ENCODE assay signal across 9 cellular contexts in the genomic region with DNA sequence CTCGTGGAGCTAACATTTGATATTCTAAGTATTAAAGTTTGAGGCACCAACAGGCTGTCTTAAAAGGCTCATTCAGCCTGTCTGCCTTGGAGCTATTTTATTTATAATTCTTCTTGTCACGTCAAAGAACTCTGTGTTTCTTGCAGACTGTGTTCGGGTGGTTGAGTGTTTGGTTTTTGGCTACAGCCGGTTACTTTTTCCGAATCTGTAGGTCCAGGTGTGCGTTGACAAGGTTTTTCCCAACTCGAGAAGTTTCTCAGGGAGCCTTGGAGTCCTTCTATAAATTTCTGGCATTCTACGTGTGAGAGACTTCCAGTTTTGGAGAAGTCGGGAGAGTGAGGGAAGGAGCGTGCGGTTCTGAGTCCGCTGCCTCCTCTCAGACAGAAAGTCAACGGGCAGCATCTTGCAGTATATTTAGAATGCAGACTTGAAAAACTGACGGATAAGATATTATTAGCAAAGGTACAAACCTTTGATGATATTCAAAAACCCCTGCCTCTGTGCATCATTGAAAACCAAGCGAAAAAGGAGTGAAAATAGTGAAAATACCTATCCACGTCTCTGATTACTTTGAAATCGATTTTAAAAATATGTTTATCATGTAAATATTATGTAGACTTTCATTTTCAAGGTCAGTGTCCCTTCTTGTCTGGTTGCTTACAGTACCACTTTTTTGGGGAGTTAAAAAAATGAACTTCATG.
A peak's percentile ranks its signal among the peaks of the same experiment; 100 is the strongest.
DNase-seq lines count a peak whose midpoint lies in the region; ATAC-seq, FAIRE-seq and TF ChIP-seq lines count a peak whose summit lies in the region.
"Had no signal": no experiment of that assay in that cellular context is flagged by ENCODE, and none has a peak within 500 bp of the region (broad histone marks: within the 10 kb centered on the region; RNA-seq: fewer than 3 reads in every experiment).

No MANE protein-coding gene starts in this region.

- TF ChIP-seq EP300 in HepG2 (IDR thresholded peaks at IDR 0.05; ENCODE audit: low read depth in 2 of 2, low read length in 2 of 2), result no peak
- no peak for TF ChIP-seq EP300 in HepG2 (CRISPR knock-in tag; IDR thresholded peaks at IDR 0.05; ENCODE audit: borderline replicate concordance)

- H3K27me3 Mint-ChIP-seq in dendritic cell treated with granulocyte-macrophage colony-stimulating factor and Interleukin-4, amounts not matched to agents 40 ng/mL and 50 ng/mL, for 4 days, result no peaks in the 10 kb centered on the region

- no peaks in the 10 kb centered on the region for H3K79me2 ChIP-seq in HepG2 (ENCODE audit: insufficient read depth, low read length)

- 75% methylated on average over 17 of the region's 17 CpGs for WGBS in liver
- WGBS in HepG2 (ENCODE audit: low lambda C conversion rate), result 34% methylated on average over 17 of the region's 17 CpGs
- 16 to 17% methylated on average over 17 of the region's 17 CpGs for WGBS in aorta, 2 donors

- no TSS peak for BruUV-seq in HepG2 (replicated peaks; lab: Mats Ljungman, UMichigan)

- H3K9ac ChIP-seq in liver (ENCODE audit: low read depth in 1 of 2, low read length in 2 of 2) (peak overlapping the region in 1 of 2 donors; percentile 19), HepG2 (ENCODE audit: insufficient read depth, low read depth, low read length) (no peak overlapping the region), mucosa of rectum (ENCODE audit: low read depth in 1 of 2, low read length in 2 of 2) (peak overlapping the region; percentile 29 to 50)

- no peaks in the 10 kb centered on the region for H3K36me3 ChIP-seq in liver (ENCODE audit: control insufficient read depth in 4 of 4, insufficient read depth in 3 of 4, low read depth in 1 of 4, low read length in 3 of 4)
- no peaks in the 10 kb centered on the region for H3K36me3 ChIP-seq in HepG2 (replicated peaks in 1 of 2; ENCODE audit: control insufficient read depth in 1 of 2, insufficient read depth in 2 of 2, low read length in 2 of 2)
- no peaks in the 10 kb centered on the region for H3K36me3 ChIP-seq in mucosa of rectum (ENCODE audit: control insufficient read depth in 2 of 2, insufficient read depth in 2 of 2, low read length in 2 of 2)
- H3K36me3 ChIP-seq in aorta (ENCODE audit: control insufficient read depth in 1 of 2, insufficient read depth in 2 of 2, low read length in 1 of 2), result no peaks in the 10 kb centered on the region

- TF ChIP-seq RAD21 in liver (IDR thresholded peaks at IDR 0.05), result no peak
- TF ChIP-seq RAD21 in HepG2 (CRISPR knock-in tag; IDR thresholded peaks at IDR 0.05), result no peak

- peaks cover 2 to 47% (median 31%) of the 10 kb centered on the region in 4 donors for H3K4me1 ChIP-seq in liver (ENCODE audit: control insufficient read depth in 4 of 4, insufficient read depth in 4 of 4, low read length in 3 of 4)
- H3K4me1 ChIP-seq in HepG2 (ENCODE audit: insufficient read depth, low read length), result 0 out of 2 replicates have a peak, but pooled peaks cover 6% of the 10 kb centered on the region
- H3K4me1 ChIP-seq in mucosa of rectum (ENCODE audit: control insufficient read depth in 2 of 2, insufficient read depth in 2 of 2, low read length in 2 of 2), result peaks cover 44 to 50% of the 10 kb centered on the region in 2 donors
- peaks cover 3% of the 10 kb centered on the region in 2 donors for H3K4me1 ChIP-seq in aorta (ENCODE audit: control insufficient read depth in 1 of 2, insufficient read depth in 2 of 2, low read length in 2 of 2)

- H3K27me3 ChIP-seq in liver (ENCODE audit: control insufficient read depth in 4 of 4, insufficient read depth in 4 of 4, low read length in 3 of 4) (no peaks in the 10 kb centered on the region), HepG2 (ENCODE audit: control insufficient read depth in 1 of 2, insufficient read depth in 2 of 2, low read length in 2 of 2) (peaks cover 9 to 92% of the 10 kb centered on the region in 2 experiments), mucosa of rectum (ENCODE audit: control insufficient read depth in 2 of 2, insufficient read depth in 2 of 2, low read length in 2 of 2) (no peaks in the 10 kb centered on the region), aorta (ENCODE audit: control insufficient read depth in 1 of 2, insufficient read depth in 2 of 2, low read length in 1 of 2) (no peaks in the 10 kb centered on the region)

- intact Hi-C loops in HepG2 (cut with micrococcal nuclease; ENCODE audit: unreplicated experiment) (no loop called here), aorta (cut with DNase I) (no loop called here)
- intact Hi-C loops in dendritic cell treated with granulocyte-macrophage colony-stimulating factor and Interleukin-4, amounts not matched to agents 40 ng/mL and 50 ng/mL, for 4 days (cut with micrococcal nuclease), result no loop called here

- H2AFZ ChIP-seq in HepG2 (ENCODE audit: low read length), result no peak overlapping the region

- H3K4me1 Mint-ChIP-seq in dendritic cell treated with granulocyte-macrophage colony-stimulating factor and Interleukin-4, amounts not matched to agents 40 ng/mL and 50 ng/mL, for 4 days (ENCODE audit: low read depth), result peaks cover 58% of the 10 kb centered on the region

- peak overlapping the region; percentile 3 to 36 for H3K27ac ChIP-seq in liver (ENCODE audit: low read depth in 1 of 2, low read length in 2 of 2)
- H3K27ac ChIP-seq in HepG2 (ENCODE audit: extremely low read length, insufficient read depth, low read length), result no peak overlapping the region
- peak overlapping the region; percentile 44 to 100 for H3K27ac ChIP-seq in mucosa of rectum (ENCODE audit: low read depth in 2 of 2, low read length in 2 of 2)
- peak overlapping the region; percentile 58 to 92 for H3K27ac ChIP-seq in aorta (ENCODE audit: low read depth in 1 of 2, low read length in 2 of 2)

- no peaks in the 10 kb centered on the region for H3K9me3 Mint-ChIP-seq in dendritic cell treated with granulocyte-macrophage colony-stimulating factor and Interleukin-4, amounts not matched to agents 40 ng/mL and 50 ng/mL, for 4 days
- H3K9me3 Mint-ChIP-seq: activated T-helper 1 cell treated with anti-CD3 and anti-CD28 coated beads, Interleukin-12 subunit alpha, Interleukin-12 subunit beta, Interleukin-2, Interleukin-4 antibody, amounts not matched to agents 30 ng/mL and 10 ng/mL and 1 ng/mL, durations not matched to agents 14 hours and 24 hours and 36 hours had no signal

- no peak for TF ChIP-seq POLR2A in HepG2 (IDR thresholded peaks at IDR 0.05; ENCODE audit: insufficient read depth in 1 of 2, low read depth in 2 of 2, low read length in 2 of 2)

- DNase-seq in HepG2 (ENCODE audit: low spot score) (no peak), aorta (peak; percentile 30 to 39), NCI-H1092 treated with DMSO at 0.1 percent for 48 hours (lab: John Stamatoyannopoulos, UW) (no peak)

- POLR2A ChIA-PET in HepG2 (lab: Yijun Ruan, JAX), result no interaction called here

- peaks cover 4% of the 10 kb centered on the region; the same call in 1 of the 2 replicates for H4K20me1 ChIP-seq in HepG2 (ENCODE audit: insufficient read depth, low read length)

- in situ Hi-C loops in HepG2 (cut with HindIII; ENCODE audit: extremely low pct_ligation_motif_present, low pct_unique_long_range_greater_than_20kb), result no loop called here

- H3K4me2 ChIP-seq in HepG2 (ENCODE audit: low read depth, low read length), result no peak overlapping the region

- H3K4me3 ChIP-seq in liver (ENCODE audit: low read depth in 1 of 3, low read length in 3 of 3) (no peak overlapping the region), HepG2 (replicated peaks in 1 of 3; ENCODE audit: insufficient read depth in 1 of 3, low read depth in 2 of 3, low read length in 3 of 3) (no peak overlapping the region), mucosa of rectum (ENCODE audit: low read length in 2 of 2) (peak overlapping the region in 1 of 2 donors; percentile 51), aorta (ENCODE audit: low read length in 2 of 2) (peak overlapping the region; percentile 28 to 36)

- peak overlapping the region; percentile 21 for H3K27ac Mint-ChIP-seq in dendritic cell treated with granulocyte-macrophage colony-stimulating factor and Interleukin-4, amounts not matched to agents 40 ng/mL and 50 ng/mL, for 4 days
- H3K27ac Mint-ChIP-seq: activated T-helper 1 cell treated with anti-CD3 and anti-CD28 coated beads, Interleukin-12 subunit alpha, Interleukin-12 subunit beta, Interleukin-2, Interleukin-4 antibody, amounts not matched to agents 30 ng/mL and 10 ng/mL and 1 ng/mL, durations not matched to agents 14 hours and 24 hours and 36 hours had no signal

- no peak for TF ChIP-seq CTCF in liver (IDR thresholded peaks at IDR 0.05; ENCODE audit: low read depth, low read length, missing input control)
- no peak for TF ChIP-seq CTCF in HepG2 (CRISPR knock-in tag; IDR thresholded peaks at IDR 0.05)

- CTCF ChIA-PET in HepG2 (lab: Yijun Ruan, JAX; ENCODE audit: low intra/inter-chr PET ratio, low total read pairs), result no interaction called here

- H3K9me3 ChIP-seq in liver (ENCODE audit: control insufficient read depth in 4 of 4, low read length in 3 of 4), result no peaks in the 10 kb centered on the region
- H3K9me3 ChIP-seq in HepG2 (ENCODE audit: low read length), result no peaks in the 10 kb centered on the region
- H3K9me3 ChIP-seq in mucosa of rectum (ENCODE audit: control insufficient read depth in 2 of 2, low read length in 2 of 2), result no peaks in the 10 kb centered on the region
- H3K9me3 ChIP-seq in aorta (ENCODE audit: control insufficient read depth, low read length), result no peaks in the 10 kb centered on the region

- FAIRE-seq in HepG2 (lab: Jason Lieb, UNC), result no peak

- peaks cover 43% of the 10 kb centered on the region for H3K36me3 Mint-ChIP-seq in dendritic cell treated with granulocyte-macrophage colony-stimulating factor and Interleukin-4, amounts not matched to agents 40 ng/mL and 50 ng/mL, for 4 days (ENCODE audit: low read depth)

- ATAC-seq in HepG2 (no peak), aorta (ENCODE audit: low FRiP score) (no peak), GM21447 (IDR thresholded peaks at IDR 0.05; ENCODE audit: unreplicated experiment) (no peak), HG03520 (IDR thresholded peaks at IDR 0.05; ENCODE audit: unreplicated experiment) (no peak)

- no peak overlapping the region for H3K4me3 Mint-ChIP-seq in dendritic cell treated with granulocyte-macrophage colony-stimulating factor and Interleukin-4, amounts not matched to agents 40 ng/mL and 50 ng/mL, for 4 days
- H3K4me3 Mint-ChIP-seq: activated T-helper 1 cell treated with anti-CD3 and anti-CD28 coated beads, Interleukin-12 subunit alpha, Interleukin-12 subunit beta, Interleukin-2, Interleukin-4 antibody, amounts not matched to agents 30 ng/mL and 10 ng/mL and 1 ng/mL, durations not matched to agents 14 hours and 24 hours and 36 hours had no signal

TF ChIP-seq in liver, 16 proteins besides CTCF, POLR2A, EP300 and RAD21 (continues in another document):
- TF ChIP-seq GABPA (IDR thresholded peaks at IDR 0.05 in 1 of 2, conservative IDR thresholded peaks at IDR 0.05 in 1 of 2), result no peak
- no peak for TF ChIP-seq MAX (IDR thresholded peaks at IDR 0.05)

TF ChIP-seq in HepG2, 621 proteins besides CTCF, POLR2A, EP300 and RAD21 (continues in another document):
- no peak for TF ChIP-seq SMAD1 (CRISPR knock-in tag; IDR thresholded peaks at IDR 0.05; ENCODE audit: borderline replicate concordance, low read depth)

Comparison
In these comparisons a context has a peak if more than half of its experiments do, and no peak if none do; other contexts are left out.
1. H3K4me3 ChIP-seq: peak in aorta (2 of 2); none in liver (0 of 3) and HepG2 (0 of 3).
2. DNase-seq: peak in aorta (2 of 2); none in HepG2 (single experiment) and NCI-H1092 treated with DMSO at 0.1 percent for 48 hours (single experiment).